ENCODE assay signal across 22 cellular contexts in the genomic region with DNA sequence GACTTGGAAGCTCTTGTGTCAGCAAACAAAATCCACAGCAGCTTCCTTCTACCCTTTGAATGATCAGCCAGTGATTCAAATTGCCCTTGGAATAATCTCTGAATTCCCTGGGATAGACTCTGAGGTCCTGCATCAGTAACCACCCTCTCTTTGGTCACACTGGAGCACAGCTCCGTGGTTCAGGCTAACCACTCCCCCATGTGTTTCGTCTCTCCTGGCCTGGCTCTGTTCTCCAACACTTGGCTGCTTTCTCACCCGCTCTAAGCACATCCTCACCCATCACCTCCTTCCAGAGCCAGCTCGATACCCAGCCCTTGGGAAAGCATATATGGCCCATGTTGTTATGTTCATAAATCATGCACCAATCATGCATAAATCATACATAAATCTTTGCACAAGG.
DNase-seq lines count a peak whose midpoint lies in the region; ATAC-seq and TF ChIP-seq lines count a peak whose summit lies in the region.
"Had no signal": no experiment of that assay in that cellular context is flagged by ENCODE, and none has a peak within 500 bp of the region (broad histone marks: within the 10 kb centered on the region; RNA-seq: fewer than 3 reads in every experiment).

No MANE protein-coding gene starts in this region.

- peak overlapping the region in 2 of 11 experiments; percentile 20 to 86; a peak in 1 of 22 replicates for H3K27ac ChIP-seq in BLaER1 treated with 17β-estradiol and CSF1 and Interleukin-3, amounts not matched to agents 10 nM and 100 nM
- peak overlapping the region; percentile 76; the same call in 1 of the 2 replicates for H3K27ac ChIP-seq in OCI-LY3 (ENCODE audit: low read length)
- H3K27ac ChIP-seq in mesenchymal stem cell (ENCODE audit: low read length, poor library complexity, severe bottlenecking), result no peak overlapping the region
- H3K27ac ChIP-seq: Peyer's patch, SJCRH30 had no signal

- no peak overlapping the region for H2BK120ac ChIP-seq in mesenchymal stem cell (ENCODE audit: low read depth, low read length)

- peaks cover 27 to 85% (median 60%) of the 10 kb centered on the region in 10 experiments for H3K4me1 ChIP-seq in BLaER1 treated with 17β-estradiol and CSF1 and Interleukin-3, amounts not matched to agents 10 nM and 100 nM
- H3K4me1 ChIP-seq in OCI-LY3 (ENCODE audit: low read length), result peaks cover 82% of the 10 kb centered on the region
- H3K4me1 ChIP-seq in mesenchymal stem cell (ENCODE audit: control insufficient read depth, insufficient read depth, low read depth, low read length), result peaks cover 1% of the 10 kb centered on the region
- H3K4me1 ChIP-seq: SJCRH30 had no signal

- no peak overlapping the region for H4K8ac ChIP-seq in mesenchymal stem cell (ENCODE audit: low read length)

- H3K4me3 ChIP-seq in BLaER1 treated with 17β-estradiol and CSF1 and Interleukin-3, amounts not matched to agents 10 nM and 100 nM, result no peak overlapping the region
- no peak overlapping the region for H3K4me3 ChIP-seq in OCI-LY3 (ENCODE audit: low read length)
- no peak overlapping the region for H3K4me3 ChIP-seq in mesenchymal stem cell (ENCODE audit: insufficient read depth in 1 of 2, low read depth in 1 of 2, low read length in 2 of 2)
- H3K4me3 ChIP-seq: Peyer's patch, SJCRH30 had no signal

- H4K20me1 ChIP-seq in BLaER1 treated with 17β-estradiol and CSF1 and Interleukin-3, amounts not matched to agents 10 nM and 100 nM, result peaks cover 0 to 5% (median 0%) of the 10 kb centered on the region in 11 experiments; a peak in 2 of 22 replicates
- H4K20me1 ChIP-seq in OCI-LY3 (ENCODE audit: insufficient read depth, low read length), result peaks cover 56% of the 10 kb centered on the region

- no peak overlapping the region for H2AFZ ChIP-seq in OCI-LY3 (ENCODE audit: low read depth, low read length)
- H2AFZ ChIP-seq in mesenchymal stem cell (ENCODE audit: low read depth, low read length), result peak overlapping the region; percentile 51

- H3K27me3 ChIP-seq in BLaER1 treated with 17β-estradiol and CSF1 and Interleukin-3, amounts not matched to agents 10 nM and 100 nM, result peaks cover 0 to 76% (median 0%) of the 10 kb centered on the region in 11 experiments; a peak in 7 of 22 replicates
- no peaks in the 10 kb centered on the region for H3K27me3 ChIP-seq in OCI-LY3 (ENCODE audit: low read depth, low read length)
- H3K27me3 ChIP-seq in mesenchymal stem cell (ENCODE audit: control insufficient read depth in 1 of 2, insufficient read depth in 1 of 2, low read length in 2 of 2), result peaks cover 0 to 4% of the 10 kb centered on the region in 2 experiments
- H3K27me3 ChIP-seq: Peyer's patch, SJCRH30 had no signal

- H3K27me3 Mint-ChIP-seq in stimulated activated memory B cell treated with anti-CD40 and anti-IgM and Interleukin-4, amounts not matched to agents 10 μg/mL and 1 μg/mL and 100 μg/mL, for 72 hours, result no peaks in the 10 kb centered on the region
- H3K27me3 Mint-ChIP-seq: CD4-positive, alpha-beta T cell had no signal

- H4K91ac ChIP-seq in mesenchymal stem cell (ENCODE audit: low read length), result no peak overlapping the region

- peak overlapping the region; percentile 50 for H3K27ac Mint-ChIP-seq in stimulated activated memory B cell treated with anti-CD40 and anti-IgM and Interleukin-4, amounts not matched to agents 10 μg/mL and 1 μg/mL and 100 μg/mL, for 72 hours
- H3K27ac Mint-ChIP-seq: CD4-positive, alpha-beta T cell; HFFc6 had no signal

- 84% methylated on average over 4 of the region's 4 CpGs for WGBS in mesenchymal stem cell

- no peak overlapping the region for H2AK5ac ChIP-seq in mesenchymal stem cell (ENCODE audit: low read length, severe bottlenecking)

- peaks cover 84% of the 10 kb centered on the region for H3K4me1 Mint-ChIP-seq in stimulated activated memory B cell treated with anti-CD40 and anti-IgM and Interleukin-4, amounts not matched to agents 10 μg/mL and 1 μg/mL and 100 μg/mL, for 72 hours

- peak overlapping the region in 8 of 11 experiments; percentile 2 to 86 (median 36); a peak in 13 of 22 replicates for H3K4me2 ChIP-seq in BLaER1 treated with 17β-estradiol and CSF1 and Interleukin-3, amounts not matched to agents 10 nM and 100 nM
- peak overlapping the region; percentile 57 for H3K4me2 ChIP-seq in OCI-LY3 (ENCODE audit: low read length)
- H3K4me2 ChIP-seq in mesenchymal stem cell (ENCODE audit: low read length, poor library complexity, severe bottlenecking), result no peak overlapping the region

- H3K4ac ChIP-seq in mesenchymal stem cell (ENCODE audit: low read depth in 1 of 2, low read length in 2 of 2), result no peak overlapping the region

- no peak overlapping the region for H3K23ac ChIP-seq in mesenchymal stem cell (ENCODE audit: low read length in 2 of 2)

- no peak for ATAC-seq in stimulated activated memory B cell treated with anti-CD40 and anti-IgM and Interleukin-4, amounts not matched to agents 10 μg/mL and 1 μg/mL and 100 μg/mL, for 72 hours
- no peak for ATAC-seq in HG03378 (IDR thresholded peaks at IDR 0.05; ENCODE audit: unreplicated experiment)

- no peak overlapping the region for H2BK12ac ChIP-seq in mesenchymal stem cell (ENCODE audit: low read length in 2 of 2)

- TF ChIP-seq CTCF in OCI-LY3 (IDR thresholded peaks at IDR 0.05; ENCODE audit: low read depth, low read length), result no peak

- H2BK15ac ChIP-seq in mesenchymal stem cell (ENCODE audit: low read depth, poor library complexity, severe bottlenecking), result no peak overlapping the region

- H3K9me3 Mint-ChIP-seq in stimulated activated memory B cell treated with anti-CD40 and anti-IgM and Interleukin-4, amounts not matched to agents 10 μg/mL and 1 μg/mL and 100 μg/mL, for 72 hours, result no peaks in the 10 kb centered on the region
- H3K9me3 Mint-ChIP-seq: CD4-positive, alpha-beta T cell; HFFc6 had no signal

- H3K9me3 ChIP-seq in BLaER1 treated with 17β-estradiol and CSF1 and Interleukin-3, amounts not matched to agents 10 nM and 100 nM (replicated peaks in 1 of 11), result no peaks in the 10 kb centered on the region
- no peaks in the 10 kb centered on the region for H3K9me3 ChIP-seq in OCI-LY3 (ENCODE audit: insufficient read depth, low read length)
- no peaks in the 10 kb centered on the region for H3K9me3 ChIP-seq in mesenchymal stem cell (ENCODE audit: control insufficient read depth, low read length)
- H3K9me3 ChIP-seq: Peyer's patch, SJCRH30 had no signal

- H3K14ac ChIP-seq in mesenchymal stem cell (ENCODE audit: low read length in 2 of 2), result peak overlapping the region in 1 of 2 experiments; percentile 3

- no peak overlapping the region for H3K4me3 Mint-ChIP-seq in stimulated activated memory B cell treated with anti-CD40 and anti-IgM and Interleukin-4, amounts not matched to agents 10 μg/mL and 1 μg/mL and 100 μg/mL, for 72 hours
- H3K4me3 Mint-ChIP-seq: CD4-positive, alpha-beta T cell; HFFc6 had no signal

- H3K36me3 Mint-ChIP-seq in stimulated activated memory B cell treated with anti-CD40 and anti-IgM and Interleukin-4, amounts not matched to agents 10 μg/mL and 1 μg/mL and 100 μg/mL, for 72 hours, result peaks cover 47% of the 10 kb centered on the region

- H3K18ac ChIP-seq in mesenchymal stem cell (ENCODE audit: low read depth in 1 of 2, low read length in 2 of 2), result no peak overlapping the region

- no peaks in the 10 kb centered on the region for H3K79me1 ChIP-seq in mesenchymal stem cell (replicated peaks; ENCODE audit: low read length, poor library complexity, severe bottlenecking)

- H3K9ac ChIP-seq in BLaER1 treated with 17β-estradiol and CSF1 and Interleukin-3, amounts not matched to agents 10 nM and 100 nM, result no peak overlapping the region
- no peak overlapping the region; the same call in 1 of the 2 replicates for H3K9ac ChIP-seq in OCI-LY3 (ENCODE audit: low read length)
- H3K9ac ChIP-seq in mesenchymal stem cell (ENCODE audit: low read length), result no peak overlapping the region

- H3K36me3 ChIP-seq in BLaER1 treated with 17β-estradiol and CSF1 and Interleukin-3, amounts not matched to agents 10 nM and 100 nM, result no peaks in the 10 kb centered on the region
- H3K36me3 ChIP-seq in OCI-LY3 (replicated peaks; ENCODE audit: low read depth, low read length) (peaks cover 19% of the 10 kb centered on the region), mesenchymal stem cell (ENCODE audit: control insufficient read depth in 1 of 2, insufficient read depth in 2 of 2, low read depth in 1 of 2, low read length in 2 of 2) (no peaks in the 10 kb centered on the region)
- H3K36me3 ChIP-seq: Peyer's patch, SJCRH30 had no signal

- DNase-seq in mesenchymal stem cell (no peak), cerebellar nuclear complex (lab: John Stamatoyannopoulos, UW) (no peak)
- DNase-seq in activated CD4-positive, alpha-beta T cell treated with anti-CD3 and anti-CD28 coated beads, Interleukin-2, amount 50 U/mL, for 48 hours, result no peak
- DNase-seq: CD4-positive, alpha-beta T cell; COR-L47; DMS 273 treated with DMSO at 0.1 percent for 48 hours; DND-41; H7; HFFc6; KBM-7; NCI-H1092; NCI-H1436 treated with DMSO at 0.1 percent for 48 hours; NCI-H2029; NCI-H345; NCI-H524; NCI-H774; Peyer's patch; SJCRH30 had no signal

- H3K79me2 ChIP-seq in OCI-LY3 (ENCODE audit: low read length), result peaks cover 81% of the 10 kb centered on the region

- H2BK5ac ChIP-seq in mesenchymal stem cell (ENCODE audit: low read depth, low read length, poor library complexity, severe bottlenecking), result no peak overlapping the region
